In the genomic region with DNA sequence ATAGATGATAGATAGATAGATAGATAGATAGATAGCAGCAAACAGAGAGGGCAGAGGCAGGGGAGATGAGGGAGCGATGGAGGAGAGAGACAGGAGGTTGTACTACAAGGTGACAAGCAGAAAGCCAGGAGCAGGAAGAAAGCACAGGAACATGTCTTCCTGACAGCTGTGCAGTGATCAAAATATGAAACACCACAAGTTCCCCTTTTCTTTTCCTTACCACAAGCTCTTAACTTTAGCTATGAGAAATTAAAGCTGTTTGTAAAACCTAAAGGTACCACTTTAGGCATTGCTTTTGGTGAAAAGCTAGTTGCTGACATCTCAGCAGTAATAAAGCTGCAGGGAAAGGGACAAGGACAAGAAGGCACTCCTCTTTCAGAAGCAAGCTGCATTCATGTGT, we compare ENCODE assay signal across 22 cellular contexts.
"Had no signal": no experiment of that assay in that cellular context is flagged by ENCODE, and none has a peak within 500 bp of the region (broad histone marks: within the 10 kb centered on the region; RNA-seq: fewer than 3 reads in every experiment).

No MANE protein-coding gene starts in this region.

- H3K9me3 ChIP-seq: adrenal gland, lower lobe of right lung, sigmoid colon, transverse colon had no signal

- ATAC-seq: activated CD4-positive, alpha-beta T cell treated with anti-CD3 and anti-CD28 coated beads for 36 hours; foreskin keratinocyte; left lobe of liver; lower lobe of right lung; naive thymus-derived CD4-positive, alpha-beta T cell; stimulated activated memory B cell treated with anti-CD40 and anti-IgM and Interleukin-4, amounts not matched to agents 10 μg/mL and 1 μg/mL and 100 μg/mL, for 72 hours had no signal

- H3K4me3 ChIP-seq: adrenal gland, lower lobe of right lung, sigmoid colon, smooth muscle cell, transverse colon had no signal

- DNase-seq: activated CD4-positive, alpha-beta T cell treated with anti-CD3 and anti-CD28 coated beads for 36 hours; activated CD4-positive, alpha-beta T cell treated with anti-CD3 and anti-CD28 coated beads, Interleukin-2, amount 50 U/mL, for 4 hours; activated CD8-positive, alpha-beta memory T cell treated with anti-CD3 and anti-CD28 coated beads for 24 hours; activated CD8-positive, alpha-beta memory T cell treated with anti-CD3 and anti-CD28 coated beads, Interleukin-2, amount 50 U/mL, for 4 hours; activated naive CD4-positive, alpha-beta T cell; activated T-cell treated with anti-CD3 and anti-CD28 coated beads, Interleukin-2, amount 50 U/mL, for 24 hours; adrenal gland; central memory CD4-positive, alpha-beta T cell; dermis blood vessel endothelial cell; effector CD8-positive, alpha-beta T cell; foreskin keratinocyte; lower lobe of right lung; mesendoderm; naive thymus-derived CD4-positive, alpha-beta T cell; occipital lobe; retina; sigmoid colon; stimulated activated CD4-positive, alpha-beta T cell treated with anti-CD3 and anti-CD28 coated beads, Interleukin-15, amount 100 ng/mL, for 24 hours; transverse colon had no signal

- H3K27me3 ChIP-seq: adrenal gland, foreskin keratinocyte, sigmoid colon, transverse colon had no signal

- H3K36me3 ChIP-seq: adrenal gland, lower lobe of right lung, sigmoid colon, transverse colon had no signal

- H3K4me1 ChIP-seq: adrenal gland, foreskin keratinocyte, lower lobe of right lung, sigmoid colon, transverse colon had no signal

- H3K27ac ChIP-seq: adrenal gland, foreskin keratinocyte, lower lobe of right lung, sigmoid colon, transverse colon had no signal
